8 cellular contexts compared by ENCODE assay signal in genomic region chrX:64894454-64895038, GRCh38.
A peak's percentile ranks its signal among the peaks of the same experiment; 100 is the strongest.
DNase-seq lines count a peak whose midpoint lies in the region; ATAC-seq and TF ChIP-seq lines count a peak whose summit lies in the region.

No MANE protein-coding gene starts in this region.

- ATAC-seq in GM19351 (IDR thresholded peaks at IDR 0.05; ENCODE audit: unreplicated experiment) (peak; percentile 87), GM21717 (IDR thresholded peaks at IDR 0.05; ENCODE audit: unreplicated experiment) (no peak)
- ATAC-seq in activated CD8-positive, alpha-beta T cell treated with anti-CD3 and anti-CD28 coated beads, Interleukin-2, amount 10 ng/mL, durations not matched to agents 7 days and 5 days: no peak

- peaks cover 0 to 19% (median 8%) of the 10 kb centered on the region in 8 donors for H3K9me3 Mint-ChIP-seq in CD4-positive, alpha-beta memory T cell
- H3K9me3 Mint-ChIP-seq in activated CD8-positive, alpha-beta T cell treated with anti-CD3 and anti-CD28 coated beads, Interleukin-2, amount 10 ng/mL, durations not matched to agents 7 days and 5 days (ENCODE audit: insufficient read depth): no peaks in the 10 kb centered on the region

- no peaks in the 10 kb centered on the region for H3K9me3 ChIP-seq in CD4-positive, alpha-beta memory T cell (ENCODE audit: control insufficient read depth in 1 of 2, low read length in 2 of 2)

- intact Hi-C loops in CD4-positive, alpha-beta memory T cell (cut with micrococcal nuclease): loop anchor here (10.0 kb wide), 2 partner anchors 140 to 1840 kb away; partner anchors contain the start of gene ZC3H12B

- POLR2A ChIA-PET in CD4-positive, alpha-beta memory T cell (lab: Charles Lee; ENCODE audit: partially characterized antibody): no interaction called here
- POLR2A ChIA-PET in activated CD8-positive, alpha-beta T cell treated with anti-CD3 and anti-CD28 coated beads, Interleukin-2, amount 10 ng/mL, durations not matched to agents 7 days and 5 days (lab: Charles Lee): no interaction called here

- H3K4me1 Mint-ChIP-seq in CD4-positive, alpha-beta memory T cell: peaks cover 0 to 25% (median 10%) of the 10 kb centered on the region in 4 donors
- H3K4me1 Mint-ChIP-seq in activated CD8-positive, alpha-beta T cell treated with anti-CD3 and anti-CD28 coated beads, Interleukin-2, amount 10 ng/mL, durations not matched to agents 7 days and 5 days (ENCODE audit: low read depth): peaks cover 6% of the 10 kb centered on the region

- H3K36me3 ChIP-seq in CD4-positive, alpha-beta memory T cell (ENCODE audit: insufficient read depth, low read length): no peaks in the 10 kb centered on the region
- H3K36me3 ChIP-seq in KMS-11 (ENCODE audit: insufficient read depth): no peaks in the 10 kb centered on the region

- H4K20me1 ChIP-seq in KMS-11 (ENCODE audit: insufficient read depth): no peaks in the 10 kb centered on the region

- DNase-seq in CD4-positive, alpha-beta memory T cell: peak; percentile 21 to 33 (median 26)
- peak; percentile 53 for DNase-seq in activated CD8-positive, alpha-beta T cell treated with anti-CD3 and anti-CD28 coated beads, Interleukin-2, amount 10 ng/mL, durations not matched to agents 7 days and 5 days
- DNase-seq in germinal center (ENCODE audit: low spot score) (peak; percentile 13), cerebellar cortex (ENCODE audit: low spot score) (no peak)
- peak; percentile 48 for DNase-seq in stimulated activated CD8-positive, alpha-beta memory T cell treated with anti-CD3 and anti-CD28 coated beads, Interleukin-4, amount 100 ng/mL, for 48 hours

- peak overlapping the region in 3 of 7 donors; percentile 65 to 85 (median 72) for H3K27ac Mint-ChIP-seq in CD4-positive, alpha-beta memory T cell
- H3K27ac Mint-ChIP-seq in activated CD8-positive, alpha-beta T cell treated with anti-CD3 and anti-CD28 coated beads, Interleukin-2, amount 10 ng/mL, durations not matched to agents 7 days and 5 days: peak overlapping the region; percentile 16

- H3K4me1 ChIP-seq in CD4-positive, alpha-beta memory T cell (ENCODE audit: insufficient read depth, low read length): no peaks in the 10 kb centered on the region
- peaks cover 3% of the 10 kb centered on the region for H3K4me1 ChIP-seq in KMS-11 (ENCODE audit: low read depth, poor library complexity, severe bottlenecking)

- no peak overlapping the region for H3K4me3 ChIP-seq in CD4-positive, alpha-beta memory T cell (ENCODE audit: low read length in 2 of 2)
- no peak overlapping the region for H3K4me3 ChIP-seq in KMS-11 (IDR thresholded peaks at IDR 0.05; ENCODE audit: insufficient read depth, low read depth, low read length)

- H3K27me3 ChIP-seq in CD4-positive, alpha-beta memory T cell (ENCODE audit: insufficient read depth, low read length): no peaks in the 10 kb centered on the region
- H3K27me3 ChIP-seq in KMS-11 (ENCODE audit: insufficient read depth, low read depth): no peaks in the 10 kb centered on the region

- H3K4me2 ChIP-seq in KMS-11: no peak overlapping the region

- no peak overlapping the region for H2AFZ ChIP-seq in KMS-11 (ENCODE audit: low read depth)

- TF ChIP-seq CTCF in KMS-11 (conservative IDR thresholded peaks at IDR 0.05; ENCODE audit: low read depth, low read length): peak; percentile 87

- no peak overlapping the region for H3K9ac ChIP-seq in KMS-11

- H3K36me3 Mint-ChIP-seq in CD4-positive, alpha-beta memory T cell: no peaks in the 10 kb centered on the region
- peaks cover 2% of the 10 kb centered on the region for H3K36me3 Mint-ChIP-seq in activated CD8-positive, alpha-beta T cell treated with anti-CD3 and anti-CD28 coated beads, Interleukin-2, amount 10 ng/mL, durations not matched to agents 7 days and 5 days (ENCODE audit: low read depth)

- H3K79me2 ChIP-seq in KMS-11 (ENCODE audit: insufficient read depth, low read depth): no peaks in the 10 kb centered on the region

- H3K27ac ChIP-seq in CD4-positive, alpha-beta memory T cell (ENCODE audit: low read depth, low read length): no peak overlapping the region
- no peak overlapping the region for H3K27ac ChIP-seq in KMS-11

- peak overlapping the region in 1 of 8 donors; percentile 9 for H3K4me3 Mint-ChIP-seq in CD4-positive, alpha-beta memory T cell
- no peak overlapping the region for H3K4me3 Mint-ChIP-seq in activated CD8-positive, alpha-beta T cell treated with anti-CD3 and anti-CD28 coated beads, Interleukin-2, amount 10 ng/mL, durations not matched to agents 7 days and 5 days

- CTCF ChIA-PET in CD4-positive, alpha-beta memory T cell (lab: Charles Lee; ENCODE audit: partially characterized antibody): no interaction called here
- CTCF ChIA-PET in activated CD8-positive, alpha-beta T cell treated with anti-CD3 and anti-CD28 coated beads, Interleukin-2, amount 10 ng/mL, durations not matched to agents 7 days and 5 days (lab: Charles Lee): no interaction called here

- H3K27me3 Mint-ChIP-seq in CD4-positive, alpha-beta memory T cell: no peaks in the 10 kb centered on the region
- no peaks in the 10 kb centered on the region for H3K27me3 Mint-ChIP-seq in activated CD8-positive, alpha-beta T cell treated with anti-CD3 and anti-CD28 coated beads, Interleukin-2, amount 10 ng/mL, durations not matched to agents 7 days and 5 days (ENCODE audit: low read depth)
